8 cellular contexts compared by ENCODE assay signal in genomic region chr11:119340335-119341221, GRCh38. TPM values are rescaled to one million over a fixed set of nuclear protein-coding genes. Genes with fewer than 3 reads are reported as not detected.
DNase-seq lines count a peak whose midpoint lies in the region; ATAC-seq and TF ChIP-seq lines count a peak whose summit lies in the region.

TSS of gene C1QTNF5 (minus strand) at chr11:119340883. CDS start at chr11:119340397, 486 bp downstream.

- WGBS in right cardiac atrium, result 3% methylated on average over 53 of the region's 53 CpGs

- CTCF ChIA-PET in CD8-positive, alpha-beta T cell (lab: Charles Lee), result interaction anchor here (1.3 to 8.0 kb wide), 4 partner anchors 15 to 40 kb away, joined by 5 to 103 read pairs (median 16); no protein-coding TSS in a partner anchor

- H3K27ac ChIP-seq in CD8-positive, alpha-beta T cell (ENCODE audit: low read depth, low read length), result no peak within 1 kb of the TSS
- H3K27ac ChIP-seq in right cardiac atrium (ENCODE audit: low read length), result peak within 1 kb of the TSS; percentile 59

- peaks cover 14% of the 10 kb centered on the region for H3K4me1 ChIP-seq in CD8-positive, alpha-beta T cell (ENCODE audit: insufficient read depth, low read length)
- H3K4me1 ChIP-seq in right cardiac atrium (ENCODE audit: control insufficient read depth, insufficient read depth, low read length), result peaks cover 14% of the 10 kb centered on the region

- peaks cover 19% of the 10 kb centered on the region for H3K36me3 Mint-ChIP-seq in CD8-positive, alpha-beta T cell

- peak within 1 kb of the TSS; percentile 47 for H3K4me3 Mint-ChIP-seq in CD8-positive, alpha-beta T cell

- peaks cover 43% of the 10 kb centered on the region for H3K27me3 Mint-ChIP-seq in CD8-positive, alpha-beta T cell (ENCODE audit: low read depth)

- H3K27me3 ChIP-seq in CD8-positive, alpha-beta T cell (ENCODE audit: insufficient read depth, low read length), result peaks cover 28% of the 10 kb centered on the region
- no peaks in the 10 kb centered on the region for H3K27me3 ChIP-seq in right cardiac atrium (ENCODE audit: control insufficient read depth, insufficient read depth)

- H3K4me3 ChIP-seq in CD8-positive, alpha-beta T cell (ENCODE audit: low read depth, low read length), result peak within 1 kb of the TSS; percentile 37
- H3K4me3 ChIP-seq in right cardiac atrium (ENCODE audit: low read length), result peak within 1 kb of the TSS; percentile 44

- TF ChIP-seq CTCF in CD8-positive, alpha-beta T cell (IDR thresholded peaks at IDR 0.05), result no peak

- no peak for ATAC-seq in CD8-positive, alpha-beta T cell
- peak; percentile 64 to 74 for ATAC-seq in right cardiac atrium
- no peak for ATAC-seq in GM18861 (IDR thresholded peaks at IDR 0.05; ENCODE audit: unreplicated experiment)

- intact Hi-C loops in CD8-positive, alpha-beta T cell (cut with DNase I, micrococcal nuclease), result no loop called here
- intact Hi-C loops in right cardiac atrium (cut with DNase I), result no loop called here

- POLR2A ChIA-PET in CD8-positive, alpha-beta T cell (lab: Charles Lee), result no interaction called here

- peaks cover 22% of the 10 kb centered on the region for H3K4me1 Mint-ChIP-seq in CD8-positive, alpha-beta T cell (ENCODE audit: low read depth)

- no peaks in the 10 kb centered on the region for H3K9me3 Mint-ChIP-seq in CD8-positive, alpha-beta T cell

- no peak for DNase-seq in CD8-positive, alpha-beta T cell
- DNase-seq in anterior cingulate cortex (lab: John Stamatoyannopoulos, UW), result peak in 47 of 58 donors; percentile 30 to 85 (median 62)
- peak; percentile 91 to 97 (median 96) for DNase-seq in right cardiac atrium
- peak; percentile 84 for DNase-seq in pons (ENCODE audit: low spot score)
- DNase-seq in NCI-H1930 (lab: John Stamatoyannopoulos, UW), result no peak
- DNase-seq in activated gamma-delta T cell treated with Interleukin-2 at 50 U/mL for 16 hours, result no peak
- DNase-seq in KBM-7, result no peak

- in situ Hi-C loops in KBM-7 (cut with MboI; ENCODE audit: low pct_unique_long_range_greater_than_20kb, low sequenced_read_pairs), result no loop called here

- H3K27ac Mint-ChIP-seq in CD8-positive, alpha-beta T cell, result no peak within 1 kb of the TSS

- no peaks in the 10 kb centered on the region for H3K9me3 ChIP-seq in CD8-positive, alpha-beta T cell (ENCODE audit: low read length)
- no peaks in the 10 kb centered on the region for H3K9me3 ChIP-seq in right cardiac atrium (ENCODE audit: control insufficient read depth, low read length)

- no peaks in the 10 kb centered on the region for H3K36me3 ChIP-seq in CD8-positive, alpha-beta T cell (ENCODE audit: insufficient read depth, low read length)

RNA-seq across cellular contexts. Expression of gene C1QTNF5, which starts in this region (rescaled TPM):
- total RNA-seq in CD8-positive, alpha-beta T cell, result not detected
- 10 to 100 TPM; 21.4 to 31.0 (median 24.1) TPM for total RNA-seq in right cardiac atrium
- 27.1 TPM for polyA plus RNA-seq in right cardiac atrium

Comparison
In these comparisons a context has a peak if more than half of its experiments do, and no peak if none do; other contexts are left out.
1. RNA of gene C1QTNF5 (total RNA-seq): 21.4 to 31.0 TPM in right cardiac atrium; not detected in CD8-positive, alpha-beta T cell; every median in the first group is over 10 times any median in the second.
2. ATAC-seq: peak in right cardiac atrium (2 of 2); none in CD8-positive, alpha-beta T cell (single experiment) and GM18861 (single experiment).
3. DNase-seq: peak in anterior cingulate cortex (47 of 58), right cardiac atrium (3 of 3) and pons (single experiment); none in CD8-positive, alpha-beta T cell (0 of 7), NCI-H1930 (0 of 2), activated gamma-delta T cell treated with Interleukin-2 at 50 U/mL for 16 hours (single experiment) and KBM-7 (single experiment).